ENCODE assay signal across 2 cellular contexts in the genomic region with DNA sequence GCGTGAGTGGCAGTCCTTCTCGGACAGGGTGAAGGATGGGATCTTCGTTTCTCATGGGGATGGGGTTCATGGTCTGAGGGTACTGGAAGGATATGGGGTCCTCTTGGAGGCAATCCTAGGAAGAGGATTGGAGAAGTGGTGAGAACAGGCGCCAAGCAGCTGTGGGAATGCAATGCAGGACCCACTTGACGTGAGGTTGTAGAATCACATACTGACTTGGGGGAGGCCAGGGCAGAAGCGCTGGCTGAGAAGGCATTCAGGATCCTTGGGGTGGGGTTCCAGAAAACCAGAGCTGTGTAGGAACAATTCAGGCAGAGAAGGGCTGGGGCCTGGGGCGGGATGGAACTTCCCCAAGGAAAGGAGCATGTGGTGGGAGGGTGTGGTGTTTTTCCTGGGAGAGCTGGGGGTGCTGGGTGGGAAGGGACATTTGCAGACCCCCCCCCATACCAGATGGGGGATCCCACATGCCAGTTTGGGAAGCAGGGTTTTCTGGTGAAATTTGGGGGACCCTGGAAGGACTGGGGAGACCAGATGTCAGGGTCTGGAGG.
TF ChIP-seq lines count a peak whose summit lies in the region.

No MANE protein-coding gene starts in this region.

TF ChIP-seq in HCT116, 20 proteins besides CTCF, POLR2A, EP300 and RAD21:
- TF ChIP-seq, protein P1, sequence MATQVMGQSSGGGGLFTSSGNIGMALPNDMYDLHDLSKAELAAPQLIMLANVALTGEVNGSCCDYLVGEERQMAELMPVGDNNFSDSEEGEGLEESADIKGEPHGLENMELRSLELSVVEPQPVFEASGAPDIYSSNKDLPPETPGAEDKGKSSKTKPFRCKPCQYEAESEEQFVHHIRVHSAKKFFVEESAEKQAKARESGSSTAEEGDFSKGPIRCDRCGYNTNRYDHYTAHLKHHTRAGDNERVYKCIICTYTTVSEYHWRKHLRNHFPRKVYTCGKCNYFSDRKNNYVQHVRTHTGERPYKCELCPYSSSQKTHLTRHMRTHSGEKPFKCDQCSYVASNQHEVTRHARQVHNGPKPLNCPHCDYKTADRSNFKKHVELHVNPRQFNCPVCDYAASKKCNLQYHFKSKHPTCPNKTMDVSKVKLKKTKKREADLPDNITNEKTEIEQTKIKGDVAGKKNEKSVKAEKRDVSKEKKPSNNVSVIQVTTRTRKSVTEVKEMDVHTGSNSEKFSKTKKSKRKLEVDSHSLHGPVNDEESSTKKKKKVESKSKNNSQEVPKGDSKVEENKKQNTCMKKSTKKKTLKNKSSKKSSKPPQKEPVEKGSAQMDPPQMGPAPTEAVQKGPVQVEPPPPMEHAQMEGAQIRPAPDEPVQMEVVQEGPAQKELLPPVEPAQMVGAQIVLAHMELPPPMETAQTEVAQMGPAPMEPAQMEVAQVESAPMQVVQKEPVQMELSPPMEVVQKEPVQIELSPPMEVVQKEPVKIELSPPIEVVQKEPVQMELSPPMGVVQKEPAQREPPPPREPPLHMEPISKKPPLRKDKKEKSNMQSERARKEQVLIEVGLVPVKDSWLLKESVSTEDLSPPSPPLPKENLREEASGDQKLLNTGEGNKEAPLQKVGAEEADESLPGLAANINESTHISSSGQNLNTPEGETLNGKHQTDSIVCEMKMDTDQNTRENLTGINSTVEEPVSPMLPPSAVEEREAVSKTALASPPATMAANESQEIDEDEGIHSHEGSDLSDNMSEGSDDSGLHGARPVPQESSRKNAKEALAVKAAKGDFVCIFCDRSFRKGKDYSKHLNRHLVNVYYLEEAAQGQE (IDR thresholded peaks at IDR 0.05; ENCODE audit: low read depth): no peak
- TF ChIP-seq ZNF274 (IDR thresholded peaks at IDR 0.05; ENCODE audit: low read depth, low read length) (no peak), YY1 (IDR thresholded peaks at IDR 0.05; ENCODE audit: extremely low read depth, insufficient replicate concordance, low read depth, low read length) (no peak), SRF (IDR thresholded peaks at IDR 0.05; ENCODE audit: low read depth) (no peak), SIN3A (IDR thresholded peaks at IDR 0.05; ENCODE audit: low read depth) (no peak), JUND (IDR thresholded peaks at IDR 0.05) (no peak), FOSL1 (IDR thresholded peaks at IDR 0.05; ENCODE audit: low read depth) (no peak), ZFX (IDR thresholded peaks at IDR 0.05) (no peak), TCF7L2 (IDR thresholded peaks at IDR 0.05; ENCODE audit: borderline replicate concordance, extremely low read depth, insufficient read depth, insufficient read length) (no peak), EZH2phosphoT487 (IDR thresholded peaks at IDR 0.05; ENCODE audit: borderline replicate concordance) (no peak), CEBPB (IDR thresholded peaks at IDR 0.05; ENCODE audit: low read depth) (no peak), CBX3 (IDR thresholded peaks at IDR 0.05; ENCODE audit: low read depth) (no peak), SP1 (IDR thresholded peaks at IDR 0.05; ENCODE audit: low read depth) (no peak), EZH2 (IDR thresholded peaks at IDR 0.05) (no peak)
- TF ChIP-seq, protein P2, sequence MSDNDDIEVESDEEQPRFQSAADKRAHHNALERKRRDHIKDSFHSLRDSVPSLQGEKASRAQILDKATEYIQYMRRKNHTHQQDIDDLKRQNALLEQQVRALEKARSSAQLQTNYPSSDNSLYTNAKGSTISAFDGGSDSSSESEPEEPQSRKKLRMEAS (IDR thresholded peaks at IDR 0.05): no peak
- TF ChIP-seq, protein P3, sequence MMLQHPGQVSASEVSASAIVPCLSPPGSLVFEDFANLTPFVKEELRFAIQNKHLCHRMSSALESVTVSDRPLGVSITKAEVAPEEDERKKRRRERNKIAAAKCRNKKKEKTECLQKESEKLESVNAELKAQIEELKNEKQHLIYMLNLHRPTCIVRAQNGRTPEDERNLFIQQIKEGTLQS (IDR thresholded peaks at IDR 0.05): no peak
- TF ChIP-seq, protein P4, sequence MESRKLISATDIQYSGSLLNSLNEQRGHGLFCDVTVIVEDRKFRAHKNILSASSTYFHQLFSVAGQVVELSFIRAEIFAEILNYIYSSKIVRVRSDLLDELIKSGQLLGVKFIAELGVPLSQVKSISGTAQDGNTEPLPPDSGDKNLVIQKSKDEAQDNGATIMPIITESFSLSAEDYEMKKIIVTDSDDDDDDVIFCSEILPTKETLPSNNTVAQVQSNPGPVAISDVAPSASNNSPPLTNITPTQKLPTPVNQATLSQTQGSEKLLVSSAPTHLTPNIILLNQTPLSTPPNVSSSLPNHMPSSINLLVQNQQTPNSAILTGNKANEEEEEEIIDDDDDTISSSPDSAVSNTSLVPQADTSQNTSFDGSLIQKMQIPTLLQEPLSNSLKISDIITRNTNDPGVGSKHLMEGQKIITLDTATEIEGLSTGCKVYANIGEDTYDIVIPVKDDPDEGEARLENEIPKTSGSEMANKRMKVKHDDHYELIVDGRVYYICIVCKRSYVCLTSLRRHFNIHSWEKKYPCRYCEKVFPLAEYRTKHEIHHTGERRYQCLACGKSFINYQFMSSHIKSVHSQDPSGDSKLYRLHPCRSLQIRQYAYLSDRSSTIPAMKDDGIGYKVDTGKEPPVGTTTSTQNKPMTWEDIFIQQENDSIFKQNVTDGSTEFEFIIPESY (IDR thresholded peaks at IDR 0.05; ENCODE audit: extremely low read depth, insufficient replicate concordance, low read length): no peak

TF ChIP-seq in H1, 55 proteins besides CTCF, POLR2A, EP300 and RAD21:
- TF ChIP-seq JUND (IDR thresholded peaks at IDR 0.05; ENCODE audit: low read length) (no peak), BACH1 (IDR thresholded peaks at IDR 0.05; ENCODE audit: low read length) (no peak), SAP30 (IDR thresholded peaks at IDR 0.05; ENCODE audit: insufficient read depth, insufficient replicate concordance, low read length) (no peak), SP2 (IDR thresholded peaks at IDR 0.05; ENCODE audit: low read length) (no peak), RXRA (IDR thresholded peaks at IDR 0.05; ENCODE audit: insufficient read depth, low read depth, low read length) (no peak), NRF1 (IDR thresholded peaks at IDR 0.05; ENCODE audit: low read depth, low read length) (no peak), CBX8 (IDR thresholded peaks at IDR 0.05; ENCODE audit: borderline replicate concordance, low read depth, low read length) (no peak), HDAC2 (IDR thresholded peaks at IDR 0.05; ENCODE audit: borderline replicate concordance in 1 of 2, low read depth in 2 of 2, low read length in 2 of 2) (no peak), EGR1 (IDR thresholded peaks at IDR 0.05; ENCODE audit: borderline replicate concordance, low read depth, low read length) (no peak), TAF1 (IDR thresholded peaks at IDR 0.05; ENCODE audit: low read depth, low read length) (no peak), SRF (IDR thresholded peaks at IDR 0.05; ENCODE audit: low read depth, low read length) (no peak), TBP (IDR thresholded peaks at IDR 0.05; ENCODE audit: low read depth, low read length) (no peak), GABPA (IDR thresholded peaks at IDR 0.05; ENCODE audit: borderline replicate concordance, insufficient read depth, low read length) (no peak), CHD2 (IDR thresholded peaks at IDR 0.05; ENCODE audit: low read length) (no peak)
- TF ChIP-seq, protein P5, sequence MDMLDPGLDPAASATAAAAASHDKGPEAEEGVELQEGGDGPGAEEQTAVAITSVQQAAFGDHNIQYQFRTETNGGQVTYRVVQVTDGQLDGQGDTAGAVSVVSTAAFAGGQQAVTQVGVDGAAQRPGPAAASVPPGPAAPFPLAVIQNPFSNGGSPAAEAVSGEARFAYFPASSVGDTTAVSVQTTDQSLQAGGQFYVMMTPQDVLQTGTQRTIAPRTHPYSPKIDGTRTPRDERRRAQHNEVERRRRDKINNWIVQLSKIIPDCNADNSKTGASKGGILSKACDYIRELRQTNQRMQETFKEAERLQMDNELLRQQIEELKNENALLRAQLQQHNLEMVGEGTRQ (IDR thresholded peaks at IDR 0.05; ENCODE audit: low read length): no peak
